ENCODE assay signal across 22 cellular contexts in genomic region chr10:33937259-33937658, GRCh38.
"Had no signal": no experiment of that assay in that cellular context is flagged by ENCODE, and none has a peak within 500 bp of the region (broad histone marks: within the 10 kb centered on the region; RNA-seq: fewer than 3 reads in every experiment).

No MANE protein-coding gene starts in this region.

- H3K36me3 ChIP-seq: cardiac muscle cell, left lung, transverse colon, uterus had no signal

- FAIRE-seq: keratinocyte had no signal

- H3K9me3 Mint-ChIP-seq: activated CD4-positive, alpha-beta memory T cell treated with anti-CD3 and anti-CD28 coated beads for 36 hours; activated naive CD4-positive, alpha-beta T cell treated with anti-CD3 and anti-CD28 coated beads, Interleukin-2, amount 10 ng/mL, durations not matched to agents 7 days and 5 days; endodermal cell; natural killer cell; stimulated activated naive B cell treated with anti-CD40 and anti-IgM and Interleukin-4, amounts not matched to agents 10 μg/mL and 1 μg/mL and 100 μg/mL, for 72 hours had no signal

- H3K4me1 ChIP-seq: left lung, transverse colon, uterus had no signal

- H3K27ac ChIP-seq: cardiac muscle cell, epithelial cell of prostate, left lung, transverse colon, uterus had no signal

- H3K27me3 Mint-ChIP-seq: activated naive CD4-positive, alpha-beta T cell treated with anti-CD3 and anti-CD28 coated beads, Interleukin-2, amount 10 ng/mL, durations not matched to agents 7 days and 5 days had no signal

- H3K4me3 Mint-ChIP-seq: activated CD4-positive, alpha-beta memory T cell treated with anti-CD3 and anti-CD28 coated beads for 36 hours; activated naive CD4-positive, alpha-beta T cell treated with anti-CD3 and anti-CD28 coated beads, Interleukin-2, amount 10 ng/mL, durations not matched to agents 7 days and 5 days; endodermal cell; natural killer cell; stimulated activated naive B cell treated with anti-CD40 and anti-IgM and Interleukin-4, amounts not matched to agents 10 μg/mL and 1 μg/mL and 100 μg/mL, for 72 hours had no signal

- H3K9me3 ChIP-seq: left lung, transverse colon, uterus had no signal

- H3K36me3 Mint-ChIP-seq: activated CD4-positive, alpha-beta memory T cell treated with anti-CD3 and anti-CD28 coated beads for 36 hours; activated naive CD4-positive, alpha-beta T cell treated with anti-CD3 and anti-CD28 coated beads, Interleukin-2, amount 10 ng/mL, durations not matched to agents 7 days and 5 days; natural killer cell; stimulated activated naive B cell treated with anti-CD40 and anti-IgM and Interleukin-4, amounts not matched to agents 10 μg/mL and 1 μg/mL and 100 μg/mL, for 72 hours had no signal

- H3K27ac Mint-ChIP-seq: activated CD4-positive, alpha-beta memory T cell treated with anti-CD3 and anti-CD28 coated beads for 36 hours; activated naive CD4-positive, alpha-beta T cell treated with anti-CD3 and anti-CD28 coated beads, Interleukin-2, amount 10 ng/mL, durations not matched to agents 7 days and 5 days; endodermal cell; natural killer cell; stimulated activated naive B cell treated with anti-CD40 and anti-IgM and Interleukin-4, amounts not matched to agents 10 μg/mL and 1 μg/mL and 100 μg/mL, for 72 hours had no signal

- H3K4me3 ChIP-seq: cardiac muscle cell, left lung, lung, smooth muscle cell, transverse colon, uterus had no signal

- H3K4me1 Mint-ChIP-seq: activated naive CD4-positive, alpha-beta T cell treated with anti-CD3 and anti-CD28 coated beads, Interleukin-2, amount 10 ng/mL, durations not matched to agents 7 days and 5 days; natural killer cell; stimulated activated naive B cell treated with anti-CD40 and anti-IgM and Interleukin-4, amounts not matched to agents 10 μg/mL and 1 μg/mL and 100 μg/mL, for 72 hours had no signal

- DNase-seq: activated CD4-positive, alpha-beta memory T cell treated with anti-CD3 and anti-CD28 coated beads for 36 hours; activated CD4-positive, alpha-beta T cell treated with anti-CD3 and anti-CD28 coated beads for 48 hours; activated effector memory CD4-positive, alpha-beta T cell treated with anti-CD3 and anti-CD28 coated beads, Interleukin-2, amount 50 U/mL, for 16 hours; activated naive CD4-positive, alpha-beta T cell treated with anti-CD3 and anti-CD28 coated beads, Interleukin-2, amount 10 ng/mL, durations not matched to agents 7 days and 5 days; activated T-cell treated with anti-CD3 and anti-CD28 coated beads, Interleukin-2, amount 50 U/mL, for 48 hours; amygdala; cortex of kidney; endodermal cell; foreskin fibroblast; left lung; natural killer cell; occipital lobe; stimulated activated CD4-positive, alpha-beta T cell treated with anti-CD3 and anti-CD28 coated beads, Interleukin-15, amount 100 ng/mL, for 24 hours; stimulated activated naive B cell treated with anti-CD40 and anti-IgM and Interleukin-4, amounts not matched to agents 10 μg/mL and 1 μg/mL and 100 μg/mL, for 72 hours; T-helper 9 cell; transverse colon; uterus had no signal
